Comparison of ENCODE assay signal across 1 cellular context in the genomic region with DNA sequence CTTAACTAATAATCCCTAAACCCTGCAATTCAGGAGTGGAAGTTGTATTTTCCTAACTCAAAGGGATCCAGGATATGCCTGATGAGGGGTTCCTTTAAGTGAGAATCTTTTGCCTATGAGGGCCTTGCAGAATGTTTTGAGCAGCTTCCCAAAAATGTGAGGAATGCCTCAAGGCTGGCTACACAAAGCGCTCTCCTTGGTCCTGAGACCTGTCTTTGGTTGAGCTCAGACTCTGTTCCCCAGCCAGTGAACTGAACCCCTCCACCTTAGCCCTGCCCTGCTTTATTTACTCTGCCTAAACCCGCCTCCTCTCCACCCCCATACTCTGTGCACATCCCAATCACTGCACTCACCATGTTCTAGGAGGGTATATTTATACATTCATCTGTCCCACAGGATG.
TF ChIP-seq lines count a peak whose summit lies in the region.

No MANE protein-coding gene starts in this region.

TF ChIP-seq in HEK293, 187 proteins besides CTCF, POLR2A, EP300 and RAD21 (continued from another document):
- TF ChIP-seq, protein P1, sequence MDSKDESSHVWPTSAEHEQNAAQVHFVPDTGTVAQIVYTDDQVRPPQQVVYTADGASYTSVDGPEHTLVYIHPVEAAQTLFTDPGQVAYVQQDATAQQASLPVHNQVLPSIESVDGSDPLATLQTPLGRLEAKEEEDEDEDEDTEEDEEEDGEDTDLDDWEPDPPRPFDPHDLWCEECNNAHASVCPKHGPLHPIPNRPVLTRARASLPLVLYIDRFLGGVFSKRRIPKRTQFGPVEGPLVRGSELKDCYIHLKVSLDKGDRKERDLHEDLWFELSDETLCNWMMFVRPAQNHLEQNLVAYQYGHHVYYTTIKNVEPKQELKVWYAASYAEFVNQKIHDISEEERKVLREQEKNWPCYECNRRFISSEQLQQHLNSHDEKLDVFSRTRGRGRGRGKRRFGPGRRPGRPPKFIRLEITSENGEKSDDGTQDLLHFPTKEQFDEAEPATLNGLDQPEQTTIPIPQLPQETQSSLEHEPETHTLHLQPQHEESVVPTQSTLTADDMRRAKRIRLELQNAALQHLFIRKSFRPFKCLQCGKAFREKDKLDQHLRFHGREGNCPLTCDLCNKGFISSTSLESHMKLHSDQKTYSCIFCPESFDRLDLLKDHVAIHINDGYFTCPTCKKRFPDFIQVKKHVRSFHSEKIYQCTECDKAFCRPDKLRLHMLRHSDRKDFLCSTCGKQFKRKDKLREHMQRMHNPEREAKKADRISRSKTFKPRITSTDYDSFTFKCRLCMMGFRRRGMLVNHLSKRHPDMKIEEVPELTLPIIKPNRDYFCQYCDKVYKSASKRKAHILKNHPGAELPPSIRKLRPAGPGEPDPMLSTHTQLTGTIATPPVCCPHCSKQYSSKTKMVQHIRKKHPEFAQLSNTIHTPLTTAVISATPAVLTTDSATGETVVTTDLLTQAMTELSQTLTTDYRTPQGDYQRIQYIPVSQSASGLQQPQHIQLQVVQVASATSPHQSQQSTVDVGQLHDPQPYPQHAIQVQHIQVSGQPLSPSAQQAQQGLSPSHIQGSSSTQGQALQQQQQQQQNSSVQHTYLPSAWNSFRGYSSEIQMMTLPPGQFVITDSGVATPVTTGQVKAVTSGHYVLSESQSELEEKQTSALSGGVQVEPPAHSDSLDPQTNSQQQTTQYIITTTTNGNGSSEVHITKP (tag by site-specific recombination; IDR thresholded peaks at IDR 0.05), result no peak
